Comparison of ENCODE assay signal across 1 cellular context in the genomic region with DNA sequence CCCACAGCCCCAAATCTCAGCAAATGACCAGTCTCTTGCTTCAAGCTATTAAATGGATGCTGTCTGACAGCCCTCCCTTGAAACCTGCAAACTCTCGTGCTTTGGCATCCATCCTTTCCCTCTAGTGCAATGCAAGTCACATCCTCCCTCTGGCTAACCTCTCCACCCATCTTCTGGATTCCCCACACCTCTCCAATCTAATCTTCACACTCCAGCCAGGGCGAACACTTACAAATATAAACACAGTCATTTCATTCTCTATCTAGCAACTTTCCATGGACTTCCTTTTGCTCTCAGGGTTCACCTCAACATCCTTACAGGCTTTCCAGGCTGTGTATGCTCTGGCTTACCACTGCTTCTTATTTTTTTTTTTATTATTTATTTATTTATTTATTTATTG.
TF ChIP-seq lines count a peak whose summit lies in the region.

No MANE protein-coding gene starts in this region.

TF ChIP-seq in K562, 482 proteins besides CTCF, POLR2A, EP300 and RAD21 (continued from another document):
- TF ChIP-seq E2F6 (IDR thresholded peaks at IDR 0.05; ENCODE audit: borderline replicate concordance in 1 of 2, extremely low read depth in 1 of 2, insufficient read depth in 1 of 2, insufficient read length in 1 of 2, low read depth in 1 of 2, low read length in 1 of 2, poor library complexity in 1 of 2, severe bottlenecking in 1 of 2) (peak in 1 of 2 experiments; percentile 24), HNRNPL (IDR thresholded peaks at IDR 0.05; ENCODE audit: low read depth, low read length) (no peak), HDAC1 (IDR thresholded peaks at IDR 0.05) (0 out of 4 replicates have a peak, but pooled peaks of 1 of the 2 experiments have one; percentile 23), CBFA2T2 (conservative IDR thresholded peaks at IDR 0.05) (peak; percentile 26; the same call in 1 of the 2 replicates), TAL1 (IDR thresholded peaks at IDR 0.05) (peak; percentile 30; the same call in 1 of the 2 replicates), CTBP1 (IDR thresholded peaks at IDR 0.05; ENCODE audit: borderline replicate concordance) (0 out of 2 replicates have a peak, but pooled peaks have one; percentile 12), SMAD4 (CRISPR knock-in tag; conservative IDR thresholded peaks at IDR 0.05) (no peak), TCF3 (CRISPR knock-in tag; IDR thresholded peaks at IDR 0.05) (peak; percentile 54)
